In genomic region chr1:179080866-179081695, GRCh38 we compare ENCODE assay signal across 8 cellular contexts. TPM values are rescaled to one million over a fixed set of nuclear protein-coding genes. Genes with fewer than 3 reads are reported as not detected.
A peak's percentile ranks its signal among the peaks of the same experiment; 100 is the strongest.
DNase-seq lines count a peak whose midpoint lies in the region; ATAC-seq and TF ChIP-seq lines count a peak whose summit lies in the region.

No MANE protein-coding gene starts in this region.

- H3K79me2 ChIP-seq in SK-N-SH (ENCODE audit: insufficient read depth): peaks cover 26% of the 10 kb centered on the region

- POLR2A ChIA-PET in SK-N-SH (lab: Yijun Ruan, JAX): interaction anchor here (1.0 kb wide), 1 partner anchor 52 kb away, joined by 3 read pairs; no protein-coding TSS in a partner anchor

- DNase-seq in SK-N-SH (no peak), NCI-H2029 treated with DMSO at 0.1 percent for 48 hours (lab: John Stamatoyannopoulos, UW) (no peak), AG08396 (ENCODE audit: low spot score) (no peak)
- DNase-seq in activated naive CD4-positive, alpha-beta T cell treated with anti-CD3 and anti-CD28 coated beads for 36 hours: peak; percentile 54
- peak; percentile 36 for DNase-seq in stimulated activated CD4-positive, alpha-beta T cell treated with anti-CD3 and anti-CD28 coated beads, Interleukin-1b, Interleukin-23, amount 100 ng/mL, for 48 hours

- peak overlapping the region; percentile 98 for H3K4me3 Mint-ChIP-seq in activated naive CD4-positive, alpha-beta T cell treated with anti-CD3 and anti-CD28 coated beads for 36 hours

- H3K9ac ChIP-seq in SK-N-SH (peak overlapping the region; percentile 83; the same call in 1 of the 2 replicates), HUES6 (ENCODE audit: low read length) (peak overlapping the region; percentile 87), iPS-15b (ENCODE audit: low read depth, low read length) (peak overlapping the region; percentile 65)

- H3K27me3 ChIP-seq in SK-N-SH (ENCODE audit: insufficient read depth): no peaks in the 10 kb centered on the region
- no peaks in the 10 kb centered on the region for H3K27me3 ChIP-seq in HUES6 (ENCODE audit: control insufficient read depth, insufficient read depth, low read length)
- H3K27me3 ChIP-seq in iPS-15b (ENCODE audit: control insufficient read depth, insufficient read depth, low read length): no peaks in the 10 kb centered on the region

- H2AFZ ChIP-seq in SK-N-SH (ENCODE audit: low read depth): peak overlapping the region; percentile 79; the same call in 1 of the 2 replicates

- peak overlapping the region; percentile 88 for H3K27ac Mint-ChIP-seq in activated naive CD4-positive, alpha-beta T cell treated with anti-CD3 and anti-CD28 coated beads for 36 hours

- H3K36me3 ChIP-seq in SK-N-SH (replicated peaks in 1 of 2; ENCODE audit: control insufficient read depth in 1 of 2, insufficient read depth in 2 of 2, low read length in 1 of 2): peaks cover 0 to 8% of the 10 kb centered on the region in 2 experiments
- peaks cover 7% of the 10 kb centered on the region; the same call in 1 of the 2 replicates for H3K36me3 ChIP-seq in HUES6 (ENCODE audit: control insufficient read depth, insufficient read depth, low read length)
- peaks cover 7% of the 10 kb centered on the region for H3K36me3 ChIP-seq in iPS-15b (ENCODE audit: control insufficient read depth, insufficient read depth, low read length)

- WGBS in SK-N-SH (ENCODE audit: low lambda C conversion rate): 78% methylated on average over 18 of the region's 18 CpGs

- H3K9me3 ChIP-seq in SK-N-SH: no peaks in the 10 kb centered on the region
- no peaks in the 10 kb centered on the region for H3K9me3 ChIP-seq in HUES6 (ENCODE audit: control insufficient read depth, insufficient read depth, low read depth, low read length)
- no peaks in the 10 kb centered on the region for H3K9me3 ChIP-seq in iPS-15b (ENCODE audit: control insufficient read depth, insufficient read depth, low read length)

- no peaks in the 10 kb centered on the region for H4K20me1 ChIP-seq in SK-N-SH (ENCODE audit: insufficient read depth)

- peak overlapping the region; percentile 81 to 84 for H3K4me3 ChIP-seq in SK-N-SH (ENCODE audit: low read depth in 2 of 2, low read length in 1 of 2)
- peak overlapping the region; percentile 88 for H3K4me3 ChIP-seq in HUES6 (ENCODE audit: low read depth, low read length)
- peak overlapping the region; percentile 64 for H3K4me3 ChIP-seq in iPS-15b (ENCODE audit: low read depth, low read length)

- peaks cover 29% of the 10 kb centered on the region for H3K4me1 Mint-ChIP-seq in activated naive CD4-positive, alpha-beta T cell treated with anti-CD3 and anti-CD28 coated beads for 36 hours (ENCODE audit: low read depth)

- ATAC-seq in SK-N-SH treated with all-trans-retinoic acid at 6 μM for 48 hours: no peak

- no peaks in the 10 kb centered on the region for H3F3A ChIP-seq in SK-N-SH (replicated peaks; ENCODE audit: insufficient read depth)

- no peak for TF ChIP-seq RAD21 in SK-N-SH (IDR thresholded peaks at IDR 0.05; ENCODE audit: low read length)

- intact Hi-C loops in activated naive CD4-positive, alpha-beta T cell treated with anti-CD3 and anti-CD28 coated beads for 36 hours (cut with micrococcal nuclease): loop anchor here (1.0 to 10.0 kb wide), 12 partner anchors 47 to 1554 kb away; partner anchors contain the start of genes AXDND1, FAM20B and XPR1

- CTCF ChIA-PET in SK-N-SH (lab: Yijun Ruan, JAX): interaction anchor here (0.9 to 8.0 kb wide), 11 partner anchors 10 to 781 kb away, joined by 3 to 63 read pairs (median 4); no protein-coding TSS in a partner anchor
- CTCF ChIA-PET in activated naive CD4-positive, alpha-beta T cell treated with anti-CD3 and anti-CD28 coated beads for 36 hours (lab: Charles Lee): interaction anchor here (0.6 to 6.2 kb wide), 11 partner anchors 32 to 729 kb away, joined by 3 to 65 read pairs (median 4); partner anchors contain the start of gene SOAT1

- peaks cover 0 to 13% of the 10 kb centered on the region in 2 experiments; a peak in 1 of 4 replicates for H3K4me1 ChIP-seq in SK-N-SH (ENCODE audit: control insufficient read depth in 1 of 2, insufficient read depth in 2 of 2, low read depth in 1 of 2, low read length in 1 of 2)
- H3K4me1 ChIP-seq in HUES6 (ENCODE audit: control insufficient read depth, insufficient read depth, low read length): peaks cover 19% of the 10 kb centered on the region
- peaks cover 12% of the 10 kb centered on the region for H3K4me1 ChIP-seq in iPS-15b (ENCODE audit: control insufficient read depth, insufficient read depth, low read length)

- no peak for TF ChIP-seq CTCF in SK-N-SH (IDR thresholded peaks at IDR 0.05)

- H3K9me3 Mint-ChIP-seq in activated naive CD4-positive, alpha-beta T cell treated with anti-CD3 and anti-CD28 coated beads for 36 hours: no peaks in the 10 kb centered on the region

- no peaks in the 10 kb centered on the region for H3K27me3 Mint-ChIP-seq in activated naive CD4-positive, alpha-beta T cell treated with anti-CD3 and anti-CD28 coated beads for 36 hours (ENCODE audit: low read depth)

- no peaks in the 10 kb centered on the region for H3K9me2 ChIP-seq in SK-N-SH

- H3K27ac ChIP-seq in SK-N-SH (ENCODE audit: low read depth in 2 of 2, low read length in 1 of 2) (peak overlapping the region; percentile 54 to 73; a peak in 3 of 4 replicates), HUES6 (ENCODE audit: low read depth, low read length) (no peak overlapping the region)

- H3K4me2 ChIP-seq in SK-N-SH: peak overlapping the region; percentile 97

- H3K36me3 Mint-ChIP-seq in activated naive CD4-positive, alpha-beta T cell treated with anti-CD3 and anti-CD28 coated beads for 36 hours (ENCODE audit: low read depth): peaks cover 6% of the 10 kb centered on the region

- no peak for TF ChIP-seq EP300 in SK-N-SH (IDR thresholded peaks at IDR 0.05; ENCODE audit: borderline replicate concordance in 1 of 2, low read depth in 1 of 2, low read length in 1 of 2)

TF ChIP-seq in SK-N-SH, 30 proteins besides CTCF, POLR2A, EP300 and RAD21 (continues in another document):
- TF ChIP-seq YY1 (IDR thresholded peaks at IDR 0.05; ENCODE audit: low read depth) (no peak), FOXM1 (IDR thresholded peaks at IDR 0.05; ENCODE audit: low read depth) (no peak), SMC3 (IDR thresholded peaks at IDR 0.05; ENCODE audit: low read depth, low read length) (no peak), FOXJ3 (CRISPR knock-in tag; IDR thresholded peaks at IDR 0.05) (no peak), ZBTB33 (IDR thresholded peaks at IDR 0.05; ENCODE audit: borderline replicate concordance, low read depth) (no peak), JUND (IDR thresholded peaks at IDR 0.05) (no peak), CHD2 (IDR thresholded peaks at IDR 0.05; ENCODE audit: low read length, partially characterized antibody) (no peak)

TF ChIP-seq in SK-N-SH treated with all-trans-retinoic acid at 6 μM for 48 hours, 23 proteins besides CTCF, POLR2A, EP300 and RAD21 (continues in another document):
- TF ChIP-seq BACH2 (CRISPR knock-in tag; IDR thresholded peaks at IDR 0.05; ENCODE audit: borderline replicate concordance) (no peak), SNAI2 (CRISPR knock-in tag; IDR thresholded peaks at IDR 0.05) (no peak), ZNF70 (CRISPR knock-in tag; IDR thresholded peaks at IDR 0.05) (no peak), ISL1 (CRISPR knock-in tag; IDR thresholded peaks at IDR 0.05) (no peak), PATZ1 (CRISPR knock-in tag; IDR thresholded peaks at IDR 0.05; ENCODE audit: borderline replicate concordance) (no peak), ZFP30 (CRISPR knock-in tag; IDR thresholded peaks at IDR 0.05) (no peak), TOX (CRISPR knock-in tag; IDR thresholded peaks at IDR 0.05; ENCODE audit: borderline replicate concordance) (no peak), GLIS3 (CRISPR knock-in tag; IDR thresholded peaks at IDR 0.05) (no peak), ZNF565 (CRISPR knock-in tag; conservative IDR thresholded peaks at IDR 0.05; ENCODE audit: low read depth) (no peak), TCF4 (CRISPR knock-in tag; IDR thresholded peaks at IDR 0.05; ENCODE audit: borderline replicate concordance) (no peak), CREB5 (CRISPR knock-in tag; IDR thresholded peaks at IDR 0.05; ENCODE audit: low read depth) (no peak)

RNA-seq across cellular contexts. Expression of gene TOR3A, which starts 0.8 kb away (rescaled TPM):
- polyA plus RNA-seq in SK-N-SH (2012; rRNA removed): 29.9 and 33.2 TPM in 2 replicates
- polyA plus RNA-seq in SK-N-SH (2012; cell fraction: cytosol; rRNA removed): 17.8 and 25.9 TPM in 2 replicates
- polyA plus RNA-seq in SK-N-SH (2012; cell fraction: nucleus; rRNA removed): 23.3 and 29.7 TPM in 2 replicates
- 10 to 100 TPM; 35.8 to 39.2 TPM for total RNA-seq in activated naive CD4-positive, alpha-beta T cell treated with anti-CD3 and anti-CD28 coated beads for 36 hours

RNA-seq across cellular contexts. Expression of gene FAM20B, which starts 55.4 kb away (rescaled TPM):
- 14.9 and 17.5 TPM in 2 replicates for polyA plus RNA-seq in SK-N-SH (2012; rRNA removed)
- 19.2 and 20.8 TPM in 2 replicates for polyA plus RNA-seq in SK-N-SH (2012; cell fraction: cytosol; rRNA removed)
- 6.8 and 10.6 TPM in 2 replicates for polyA plus RNA-seq in SK-N-SH (2012; cell fraction: nucleus; rRNA removed)
- total RNA-seq in activated naive CD4-positive, alpha-beta T cell treated with anti-CD3 and anti-CD28 coated beads for 36 hours: 10 to 100 TPM; 35.1 to 36.1 TPM

Comparison
In these comparisons a context has a peak if more than half of its experiments do, and no peak if none do; other contexts are left out.
1. DNase-seq: peak in activated naive CD4-positive, alpha-beta T cell treated with anti-CD3 and anti-CD28 coated beads for 36 hours (single experiment) and stimulated activated CD4-positive, alpha-beta T cell treated with anti-CD3 and anti-CD28 coated beads, Interleukin-1b, Interleukin-23, amount 100 ng/mL, for 48 hours (single experiment); none in SK-N-SH (single experiment), NCI-H2029 treated with DMSO at 0.1 percent for 48 hours (single experiment) and AG08396 (single experiment).
2. Peak in every context shown above with its lines, with median percentiles within 50 percentile points of each other: H3K4me3 ChIP-seq and H3K9ac ChIP-seq.